28 cellular contexts compared by ENCODE assay signal in the genomic region with DNA sequence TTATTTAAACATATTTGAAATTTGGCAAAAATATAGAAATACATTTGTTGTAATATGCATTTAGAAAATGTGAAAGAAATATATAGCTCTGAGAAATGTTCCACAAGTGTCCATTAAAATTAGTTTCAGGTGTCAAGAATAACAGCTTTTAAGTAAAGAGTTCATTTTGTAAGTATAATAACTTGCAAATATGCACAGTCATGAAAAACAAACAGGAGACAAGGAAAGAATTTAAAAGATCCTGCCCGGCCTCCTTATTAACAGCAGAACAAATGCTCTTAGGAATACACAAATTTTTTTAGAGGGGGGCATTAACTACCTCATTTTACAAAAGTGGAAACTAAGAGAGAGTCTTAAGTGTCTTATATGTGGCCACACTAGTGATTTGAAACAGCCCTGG.
"Had no signal": no experiment of that assay in that cellular context is flagged by ENCODE, and none has a peak within 500 bp of the region (broad histone marks: within the 10 kb centered on the region; RNA-seq: fewer than 3 reads in every experiment).

No MANE protein-coding gene starts in this region.

- H3K36me3 ChIP-seq: colonic mucosa, esophagus muscularis mucosa, esophagus squamous epithelium, gastrocnemius medialis, gastroesophageal sphincter, heart left ventricle, heart right ventricle had no signal

- H3K27ac ChIP-seq: colonic mucosa, coronary artery, dorsolateral prefrontal cortex, epithelial cell of prostate, esophagus muscularis mucosa, esophagus squamous epithelium, foreskin keratinocyte, gastrocnemius medialis, gastroesophageal sphincter, heart left ventricle, heart right ventricle had no signal

- DNase-seq: colonic mucosa; cortex of kidney; dermis blood vessel endothelial cell; dorsolateral prefrontal cortex; effector CD4-positive, alpha-beta T cell; effector CD8-positive, alpha-beta T cell; effector memory CD4-positive, alpha-beta T cell; effector memory CD8-positive, alpha-beta T cell; endodermal cell; erythroblast; esophagus squamous epithelium; foreskin fibroblast; foreskin keratinocyte; foreskin melanocyte; gastrocnemius medialis; glutamatergic neuron; head of caudate nucleus; heart left ventricle; heart right ventricle had no signal

- H3K4me3 ChIP-seq: colonic mucosa, coronary artery, dorsolateral prefrontal cortex, esophagus muscularis mucosa, esophagus squamous epithelium, gastrocnemius medialis, gastroesophageal sphincter, heart left ventricle, heart right ventricle had no signal

- ATAC-seq: effector memory CD8-positive, alpha-beta T cell; esophagus mucosa; foreskin keratinocyte; gastrocnemius medialis; gastroesophageal sphincter; heart left ventricle; heart right ventricle had no signal

- H3K9me3 ChIP-seq: colonic mucosa, esophagus muscularis mucosa, esophagus squamous epithelium, gastrocnemius medialis, gastroesophageal sphincter, heart left ventricle, heart right ventricle had no signal

- H3K4me1 ChIP-seq: colonic mucosa, foreskin keratinocyte had no signal

- FAIRE-seq: colon, endometrium, endothelial cell of umbilical vein, frontal cortex had no signal

- H3K27me3 ChIP-seq: colonic mucosa, dorsolateral prefrontal cortex, esophagus muscularis mucosa, gastrocnemius medialis, gastroesophageal sphincter, heart left ventricle, heart right ventricle had no signal
